Comparison of ENCODE assay signal across 8 cellular contexts in genomic region chr4:1200425-1201035, GRCh38. TPM values are rescaled to one million over a fixed set of nuclear protein-coding genes. Genes with fewer than 3 reads are reported as not detected.
DNase-seq lines count a peak whose midpoint lies in the region; ATAC-seq lines count a peak whose summit lies in the region.

No MANE protein-coding gene starts in this region.

- POLR2A ChIA-PET in activated CD4-positive, alpha-beta T cell treated with anti-CD3 and anti-CD28 coated beads for 36 hours (lab: Charles Lee) = interaction anchor here (0.5 kb wide), 1 partner anchor 601 kb away, joined by 3 read pairs; no protein-coding TSS in a partner anchor

- intact Hi-C loops in activated CD4-positive, alpha-beta T cell treated with anti-CD3 and anti-CD28 coated beads for 36 hours (cut with DNase I, micrococcal nuclease) = loop anchor here (2.0 to 5.0 kb wide), 6 partner anchors 14 to 512 kb away; partner anchors contain the start of genes SLBP (in 1 of the 2) and UVSSA (in 1 of the 2)

- DNase-seq in activated CD4-positive, alpha-beta T cell treated with anti-CD3 and anti-CD28 coated beads for 36 hours = peak; percentile 51
- no peak for DNase-seq in activated CD4-positive, alpha-beta T cell treated with anti-CD3 and anti-CD28 coated beads for 4 hours
- peak; percentile 68 for DNase-seq in M059J (ENCODE audit: low read depth)
- DNase-seq in brain pericyte (ENCODE audit: low read depth, low spot score) = peak; percentile 47
- no peak for DNase-seq in stimulated activated naive CD4-positive, alpha-beta T cell treated with Interleukin-2 at 50 U/mL for 16 hours (lab: John Stamatoyannopoulos, UW)

- H3K4me1 Mint-ChIP-seq in activated CD4-positive, alpha-beta T cell treated with anti-CD3 and anti-CD28 coated beads for 36 hours = peaks cover 40% of the 10 kb centered on the region

- H3K27me3 Mint-ChIP-seq in activated CD4-positive, alpha-beta T cell treated with anti-CD3 and anti-CD28 coated beads for 36 hours = no peaks in the 10 kb centered on the region

- H3K27ac Mint-ChIP-seq in activated CD4-positive, alpha-beta T cell treated with anti-CD3 and anti-CD28 coated beads for 36 hours = peak overlapping the region; percentile 73

- no peaks in the 10 kb centered on the region for H3K9me3 Mint-ChIP-seq in activated CD4-positive, alpha-beta T cell treated with anti-CD3 and anti-CD28 coated beads for 36 hours (ENCODE audit: low read depth)

- peaks cover 20% of the 10 kb centered on the region for H3K4me1 ChIP-seq in muscle layer of colon (ENCODE audit: insufficient read depth, low read length)

- H3K27ac ChIP-seq in muscle layer of colon (ENCODE audit: low read depth, low read length) = peak overlapping the region; percentile 27

- peak overlapping the region; percentile 24 to 50 for H3K4me3 ChIP-seq in muscle layer of colon (ENCODE audit: low read depth in 1 of 2, low read length in 2 of 2)

- H3K9me3 ChIP-seq in muscle layer of colon (ENCODE audit: low read length) = no peaks in the 10 kb centered on the region

- no peaks in the 10 kb centered on the region for H3K27me3 ChIP-seq in muscle layer of colon (ENCODE audit: control insufficient read depth in 1 of 2, insufficient read depth in 2 of 2, low read length in 2 of 2)

- H3K4me3 Mint-ChIP-seq in activated CD4-positive, alpha-beta T cell treated with anti-CD3 and anti-CD28 coated beads for 36 hours = peak overlapping the region; percentile 74

- peak overlapping the region; percentile 27 for H3K9ac ChIP-seq in muscle layer of colon (ENCODE audit: low read length)

- CTCF ChIA-PET in activated CD4-positive, alpha-beta T cell treated with anti-CD3 and anti-CD28 coated beads for 36 hours (lab: Charles Lee) = interaction anchor here (0.6 to 1.3 kb wide), 3 partner anchors 10 to 1287 kb away, joined by 3 read pairs; no protein-coding TSS in a partner anchor

- H3K36me3 Mint-ChIP-seq in activated CD4-positive, alpha-beta T cell treated with anti-CD3 and anti-CD28 coated beads for 36 hours (ENCODE audit: low read depth) = peaks cover 5% of the 10 kb centered on the region

- H3K36me3 ChIP-seq in muscle layer of colon (ENCODE audit: insufficient read depth, low read length) = no peaks in the 10 kb centered on the region

- no peak for ATAC-seq in activated CD4-positive, alpha-beta T cell treated with anti-CD3 and anti-CD28 coated beads for 36 hours
- ATAC-seq in HG02588 (IDR thresholded peaks at IDR 0.05; ENCODE audit: unreplicated experiment) (no peak), HG03378 (IDR thresholded peaks at IDR 0.05; ENCODE audit: unreplicated experiment) (no peak)

RNA-seq across cellular contexts. Expression of gene SPON2, which starts 28.1 kb away (rescaled TPM):
- 1 to 10 TPM; 7.5 to 8.5 TPM for total RNA-seq in activated CD4-positive, alpha-beta T cell treated with anti-CD3 and anti-CD28 coated beads for 36 hours
- total RNA-seq in M059J (2014; rRNA removed; shearing (Covaris generic)) = 0.07 TPM in 1 of 2 replicates, not detected in the other

RNA-seq across cellular contexts. Expression of gene CTBP1, which starts 48.4 kb away (rescaled TPM):
- 100 to 1,000 TPM; 152 to 177 TPM for total RNA-seq in activated CD4-positive, alpha-beta T cell treated with anti-CD3 and anti-CD28 coated beads for 36 hours
- total RNA-seq in M059J (2014; rRNA removed; shearing (Covaris generic)) = 101 and 166 TPM in 2 replicates

Comparison
In these comparisons a context has a peak if more than half of its experiments do, and no peak if none do; other contexts are left out.
1. DNase-seq: peak in activated CD4-positive, alpha-beta T cell treated with anti-CD3 and anti-CD28 coated beads for 36 hours (single experiment), M059J (single experiment) and brain pericyte (single experiment); none in activated CD4-positive, alpha-beta T cell treated with anti-CD3 and anti-CD28 coated beads for 4 hours (0 of 2) and stimulated activated naive CD4-positive, alpha-beta T cell treated with Interleukin-2 at 50 U/mL for 16 hours (single experiment).